ENCODE assay signal across 8 cellular contexts in genomic region chr1:158002630-158003408, GRCh38. TPM values are rescaled to one million over a fixed set of nuclear protein-coding genes. Genes with fewer than 3 reads are reported as not detected.
DNase-seq lines count a peak whose midpoint lies in the region; TF ChIP-seq lines count a peak whose summit lies in the region.
"Had no signal": no experiment of that assay in that cellular context is flagged by ENCODE, and none has a peak within 500 bp of the region (broad histone marks: within the 10 kb centered on the region; RNA-seq: fewer than 3 reads in every experiment).

No MANE protein-coding gene starts in this region.

- WGBS in mesenchymal stem cell, result 42% methylated on average over 12 of the region's 14 CpGs

- peak overlapping the region; percentile 54 for H2BK15ac ChIP-seq in mesenchymal stem cell (ENCODE audit: low read depth, poor library complexity, severe bottlenecking)

- no peaks in the 10 kb centered on the region for H3K27me3 ChIP-seq in mesenchymal stem cell (ENCODE audit: control insufficient read depth in 1 of 2, insufficient read depth in 1 of 2, low read length in 2 of 2)

- no peak overlapping the region for H3K23ac ChIP-seq in mesenchymal stem cell (ENCODE audit: low read length in 2 of 2)

- peak overlapping the region; percentile 82 for H2BK5ac ChIP-seq in mesenchymal stem cell (ENCODE audit: low read depth, low read length, poor library complexity, severe bottlenecking)

- H3K4me2 ChIP-seq in mesenchymal stem cell (ENCODE audit: low read length, poor library complexity, severe bottlenecking), result peak overlapping the region; percentile 7

- H3K4me1 ChIP-seq in mesenchymal stem cell (ENCODE audit: control insufficient read depth, insufficient read depth, low read depth, low read length), result peaks cover 48% of the 10 kb centered on the region

- peak overlapping the region; percentile 73 for H3K9ac ChIP-seq in mesenchymal stem cell (ENCODE audit: low read length)

- H3K14ac ChIP-seq in mesenchymal stem cell (ENCODE audit: low read length in 2 of 2), result no peak overlapping the region

- no peak overlapping the region for H2AFZ ChIP-seq in mesenchymal stem cell (ENCODE audit: low read depth, low read length)

- H4K8ac ChIP-seq in mesenchymal stem cell (ENCODE audit: low read length), result peak overlapping the region; percentile 66

- H3K36me3 ChIP-seq in mesenchymal stem cell (ENCODE audit: control insufficient read depth in 1 of 2, insufficient read depth in 2 of 2, low read depth in 1 of 2, low read length in 2 of 2), result peaks cover 31 to 32% of the 10 kb centered on the region in 2 experiments

- H3K27ac ChIP-seq in coronary artery (peak overlapping the region; percentile 78 to 94), mesenchymal stem cell (ENCODE audit: low read length, poor library complexity, severe bottlenecking) (peak overlapping the region; percentile 99)

- peaks cover 8% of the 10 kb centered on the region for H3K36me3 Mint-ChIP-seq in type B pancreatic cell
- H3K36me3 Mint-ChIP-seq: activated naive CD8-positive, alpha-beta T cell treated with anti-CD3 and anti-CD28 coated beads for 36 hours had no signal

- H2AK5ac ChIP-seq in mesenchymal stem cell (ENCODE audit: low read length, severe bottlenecking), result peak overlapping the region; percentile 92

- peak overlapping the region; percentile 73 for H3K4me3 Mint-ChIP-seq in type B pancreatic cell
- H3K4me3 Mint-ChIP-seq: activated naive CD8-positive, alpha-beta T cell treated with anti-CD3 and anti-CD28 coated beads for 36 hours had no signal

- H3K4me3 ChIP-seq in coronary artery (peak overlapping the region; percentile 41), mesenchymal stem cell (ENCODE audit: insufficient read depth in 1 of 2, low read depth in 1 of 2, low read length in 2 of 2) (peak overlapping the region in 1 of 2 experiments; percentile 55)

- TF ChIP-seq CTCF in coronary artery (IDR thresholded peaks at IDR 0.05) (no peak), type B pancreatic cell (conservative IDR thresholded peaks at IDR 0.05) (no peak)

- DNase-seq in LHCN-M2 (ENCODE audit: low read depth) (peak; percentile 46), coronary artery (ENCODE audit: low spot score) (no peak), mesenchymal stem cell (peak; percentile 56), type B pancreatic cell (ENCODE audit: extremely low spot score, unreplicated experiment) (no peak), NCI-H2227 (lab: John Stamatoyannopoulos, UW; ENCODE audit: unreplicated experiment) (no peak), NCI-H187 treated with DMSO at 0.1 percent for 48 hours (lab: John Stamatoyannopoulos, UW) (no peak)
- no peak for DNase-seq in activated CD4-positive, alpha-beta T cell treated with anti-CD3 and anti-CD28 coated beads for 4 hours
- DNase-seq: activated naive CD8-positive, alpha-beta T cell treated with anti-CD3 and anti-CD28 coated beads for 36 hours had no signal

- H2BK120ac ChIP-seq in mesenchymal stem cell (ENCODE audit: low read depth, low read length), result peak overlapping the region; percentile 78

- peak overlapping the region; percentile 31 to 34 for H3K18ac ChIP-seq in mesenchymal stem cell (ENCODE audit: low read depth in 1 of 2, low read length in 2 of 2)

- H3K27me3 Mint-ChIP-seq in type B pancreatic cell, result peaks cover 9% of the 10 kb centered on the region

- peaks cover 92% of the 10 kb centered on the region for H3K4me1 Mint-ChIP-seq in type B pancreatic cell (ENCODE audit: unreplicated experiment)
- H3K4me1 Mint-ChIP-seq: activated naive CD8-positive, alpha-beta T cell treated with anti-CD3 and anti-CD28 coated beads for 36 hours had no signal

- H3K4ac ChIP-seq in mesenchymal stem cell (ENCODE audit: low read depth in 1 of 2, low read length in 2 of 2), result peak overlapping the region in 1 of 2 experiments; percentile 22

- no peaks in the 10 kb centered on the region for H3K79me1 ChIP-seq in mesenchymal stem cell (replicated peaks; ENCODE audit: low read length, poor library complexity, severe bottlenecking)

- no peaks in the 10 kb centered on the region for H3K9me3 Mint-ChIP-seq in type B pancreatic cell
- H3K9me3 Mint-ChIP-seq: activated naive CD8-positive, alpha-beta T cell treated with anti-CD3 and anti-CD28 coated beads for 36 hours had no signal

- H3K27ac Mint-ChIP-seq in type B pancreatic cell, result peak overlapping the region; percentile 87
- H3K27ac Mint-ChIP-seq: activated naive CD8-positive, alpha-beta T cell treated with anti-CD3 and anti-CD28 coated beads for 36 hours had no signal

- H2BK12ac ChIP-seq in mesenchymal stem cell (ENCODE audit: low read length in 2 of 2), result no peak overlapping the region

- no peaks in the 10 kb centered on the region for H3K9me3 ChIP-seq in mesenchymal stem cell (ENCODE audit: control insufficient read depth, low read length)

- peak overlapping the region; percentile 76 for H4K91ac ChIP-seq in mesenchymal stem cell (ENCODE audit: low read length)

RNA-seq across cellular contexts. Expression of gene KIRREL1, which starts 9.4 kb away (rescaled TPM):
- total RNA-seq in LHCN-M2 (2014; rRNA removed) (78.8 and 79.9 TPM in 2 replicates), type B pancreatic cell (ENCODE audit: low replicate concordance) (15.0 and 51.6 TPM in 2 replicates)
- 53.2 TPM for polyA plus RNA-seq in LHCN-M2 (2012)
- 133 TPM for polyA plus RNA-seq in mesenchymal stem cell (2013, experiment 1 of 2)
- polyA plus RNA-seq in mesenchymal stem cell (2013, experiment 2 of 2), result 130 TPM

Comparison
In these comparisons a context has a peak if more than half of its experiments do, and no peak if none do; other contexts are left out.
1. DNase-seq: peak in LHCN-M2 (single experiment) and mesenchymal stem cell (single experiment); none in coronary artery (single experiment), type B pancreatic cell (single experiment), activated CD4-positive, alpha-beta T cell treated with anti-CD3 and anti-CD28 coated beads for 4 hours (0 of 2), NCI-H2227 (single experiment) and NCI-H187 treated with DMSO at 0.1 percent for 48 hours (single experiment).